In genomic region chr3:159620873-159621272, GRCh38 we compare ENCODE assay signal across 1 cellular context.
TF ChIP-seq lines count a peak whose summit lies in the region.

No MANE protein-coding gene starts in this region.

TF ChIP-seq in HepG2, 621 proteins besides CTCF, POLR2A, EP300 and RAD21 (continued from another document):
- TF ChIP-seq NR0B2 (CRISPR knock-in tag; IDR thresholded peaks at IDR 0.05) (no peak), AHDC1 (CRISPR knock-in tag; IDR thresholded peaks at IDR 0.05; ENCODE audit: borderline replicate concordance) (no peak), CHCHD3 (CRISPR knock-in tag; IDR thresholded peaks at IDR 0.05) (no peak), ZNF343 (CRISPR knock-in tag; IDR thresholded peaks at IDR 0.05) (no peak), E2F5 (CRISPR knock-in tag; conservative IDR thresholded peaks at IDR 0.05) (no peak), ATF7-NPFF (CRISPR knock-in tag; IDR thresholded peaks at IDR 0.05; ENCODE audit: low read depth) (no peak), ZNF800 (CRISPR knock-in tag; IDR thresholded peaks at IDR 0.05) (no peak), ZNF441 (CRISPR knock-in tag; IDR thresholded peaks at IDR 0.05; ENCODE audit: borderline replicate concordance) (no peak), ARHGAP35 (CRISPR knock-in tag; IDR thresholded peaks at IDR 0.05; ENCODE audit: borderline replicate concordance) (no peak), FOXK2 (IDR thresholded peaks at IDR 0.05) (no peak)
